In genomic region chr7:78528964-78529363, GRCh38 we compare ENCODE assay signal across 17 cellular contexts.
DNase-seq lines count a peak whose midpoint lies in the region; ATAC-seq and TF ChIP-seq lines count a peak whose summit lies in the region.
"Had no signal": no experiment of that assay in that cellular context is flagged by ENCODE, and none has a peak within 500 bp of the region (broad histone marks: within the 10 kb centered on the region; RNA-seq: fewer than 3 reads in every experiment).

No MANE protein-coding gene starts in this region.

- no peak for TF ChIP-seq CTCF in upper lobe of right lung (IDR thresholded peaks at IDR 0.05)

- DNase-seq in EH (ENCODE audit: low read depth) (peak; percentile 26), amniotic stem cell (lab: John Stamatoyannopoulos, UW) (peak; percentile 15), iris pigment epithelial cell (ENCODE audit: low read depth) (peak; percentile 11), NCI-H1048 (lab: John Stamatoyannopoulos, UW) (no peak), upper lobe of right lung (no peak), iPS-NIHi11 (ENCODE audit: low spot score) (no peak)
- DNase-seq: ACHN; CD4-positive, CD25-positive, alpha-beta regulatory T cell; Kasumi-1; MM.1S; NCI-H187 treated with DMSO at 0.1 percent for 48 hours; NCI-H446 treated with DMSO at 0.1 percent for 48 hours; NCI-H774; SJCRH30; SW 1271 had no signal

- H3K9me3 ChIP-seq in HUES6 (ENCODE audit: control insufficient read depth, insufficient read depth, low read depth, low read length): peaks cover 2% of the 10 kb centered on the region; the same call in 1 of the 2 replicates
- H3K9me3 ChIP-seq in upper lobe of right lung: no peaks in the 10 kb centered on the region

- 0 out of 2 replicates have a peak overlapping the region, but pooled peaks have one; percentile 15 for H3K4me3 ChIP-seq in HUES6 (ENCODE audit: low read depth, low read length)
- no peak overlapping the region for H3K4me3 ChIP-seq in upper lobe of right lung
- H3K4me3 ChIP-seq: SJCRH30 had no signal

- H3K36me3 ChIP-seq in HUES6 (ENCODE audit: control insufficient read depth, insufficient read depth, low read length) (no peaks in the 10 kb centered on the region), upper lobe of right lung (no peaks in the 10 kb centered on the region)
- H3K36me3 ChIP-seq: SJCRH30 had no signal

- no peak for ATAC-seq in upper lobe of right lung
- ATAC-seq in HG03196 (IDR thresholded peaks at IDR 0.05; ENCODE audit: unreplicated experiment): no peak

- H3K4me1 ChIP-seq in HUES6 (ENCODE audit: control insufficient read depth, insufficient read depth, low read length) (peaks cover 25% of the 10 kb centered on the region; the same call in 1 of the 2 replicates), upper lobe of right lung (no peaks in the 10 kb centered on the region)
- H3K4me1 ChIP-seq: SJCRH30 had no signal

- intact Hi-C loops in upper lobe of right lung (cut with DNase I): no loop called here

- H3K9ac ChIP-seq in HUES6 (ENCODE audit: low read length): no peak overlapping the region

- H3K27me3 ChIP-seq in HUES6 (ENCODE audit: control insufficient read depth, insufficient read depth, low read length): no peaks in the 10 kb centered on the region
- no peaks in the 10 kb centered on the region for H3K27me3 ChIP-seq in upper lobe of right lung
- H3K27me3 ChIP-seq: SJCRH30 had no signal

- H3K27ac ChIP-seq in HUES6 (ENCODE audit: low read depth, low read length) (peak overlapping the region; percentile 61), upper lobe of right lung (no peak overlapping the region)
- H3K27ac ChIP-seq: SJCRH30 had no signal

Comparison
In these comparisons a context has a peak if more than half of its experiments do, and no peak if none do; other contexts are left out.
1. DNase-seq: peak in EH (single experiment), amniotic stem cell (single experiment) and iris pigment epithelial cell (single experiment); none in NCI-H1048 (single experiment), upper lobe of right lung (single experiment) and iPS-NIHi11 (single experiment).